1 cellular context compared by ENCODE assay signal in genomic region chr5:14505310-14506140, GRCh38.
TF ChIP-seq lines count a peak whose summit lies in the region.

No MANE protein-coding gene starts in this region.

TF ChIP-seq in GM23338, 12 proteins besides CTCF, POLR2A, EP300 and RAD21 (continued from another document):
- no peak for TF ChIP-seq ZNF462 (CRISPR knock-in tag; IDR thresholded peaks at IDR 0.05)
- TF ChIP-seq POLR2AphosphoS5 (IDR thresholded peaks at IDR 0.05; ENCODE audit: low read depth): no peak
- no peak for TF ChIP-seq EZH2phosphoT487 (IDR thresholded peaks at IDR 0.05; ENCODE audit: unreplicated experiment)
- no peak for TF ChIP-seq ETS1 (IDR thresholded peaks at IDR 0.05)
- no peak for TF ChIP-seq ZNF331 (CRISPR knock-in tag; IDR thresholded peaks at IDR 0.05; ENCODE audit: low read depth)
- no peak for TF ChIP-seq EZH2 (IDR thresholded peaks at IDR 0.05; ENCODE audit: low read depth, unreplicated experiment)
- no peak for TF ChIP-seq REST (IDR thresholded peaks at IDR 0.05; ENCODE audit: unreplicated experiment)
- no peak for TF ChIP-seq NANOG (IDR thresholded peaks at IDR 0.05; ENCODE audit: borderline replicate concordance)
- no peak for TF ChIP-seq JUNB (IDR thresholded peaks at IDR 0.05; ENCODE audit: unreplicated experiment)
- no peak for TF ChIP-seq CREB1 (CRISPR knock-in tag; IDR thresholded peaks at IDR 0.05; ENCODE audit: low read depth)
